Comparison of ENCODE assay signal across 31 cellular contexts in genomic region chr5:169356811-169357210, GRCh38.
"Had no signal": no experiment of that assay in that cellular context is flagged by ENCODE, and none has a peak within 500 bp of the region (broad histone marks: within the 10 kb centered on the region; RNA-seq: fewer than 3 reads in every experiment).

No MANE protein-coding gene starts in this region.

- FAIRE-seq: islet of Langerhans, urothelium cell line had no signal

- H3K9ac ChIP-seq: neural progenitor cell had no signal

- H2AFZ ChIP-seq: neural progenitor cell had no signal

- H3K36me3 ChIP-seq: lower lobe of right lung, neural progenitor cell, ovary, prostate gland, stomach, thyroid gland, transverse colon, upper lobe of right lung had no signal

- H3K4me2 ChIP-seq: neural progenitor cell had no signal

- H3K4me3 ChIP-seq: lower lobe of right lung, neural progenitor cell, ovary, prostate gland, skin epidermis, stomach, testis, thyroid gland, transverse colon, upper lobe of right lung had no signal

- H3K4me1 ChIP-seq: lower lobe of right lung, neural progenitor cell, prostate gland, stomach, testis, thyroid gland, transverse colon, upper lobe of right lung had no signal

- H3K27me3 ChIP-seq: neural progenitor cell, ovary, testis, thyroid gland, transverse colon, upper lobe of right lung had no signal

- ATAC-seq: left cardiac atrium; left lobe of liver; left ventricle myocardium superior; lower lobe of right lung; natural killer cell; right cardiac atrium; sciatic nerve; stimulated activated naive B cell treated with anti-CD40 and anti-IgM and Interleukin-4, amounts not matched to agents 10 μg/mL and 1 μg/mL and 100 μg/mL, for 72 hours; stimulated activated naive CD8-positive, alpha-beta T cell treated with anti-CD3 and anti-CD28 coated beads, Interleukin-15, Interleukin-2, amounts not matched to agents 100 U/mL and 50 U/mL, for 24 hours; upper lobe of right lung had no signal

- H3K9me3 ChIP-seq: lower lobe of right lung, ovary, prostate gland, stomach, testis, thyroid gland, transverse colon, upper lobe of right lung had no signal

- H3K27ac ChIP-seq: lower lobe of right lung, neural progenitor cell, ovary, prostate gland, skin epidermis, stomach, testis, thyroid gland, transverse colon, upper lobe of right lung had no signal

- DNase-seq: hypothalamus; immature natural killer cell; kidney glomerular epithelial cell; left cardiac atrium; left ventricle myocardium superior; lower lobe of right lung; mesendoderm; naive B cell; natural killer cell; nephron progenitor cell; ovary; retina; right cardiac atrium; stimulated activated CD4-positive, alpha-beta T cell treated with anti-CD3 and anti-CD28 coated beads, Interleukin-12 subunit alpha, Interleukin-12 subunit beta, amount 100 ng/mL, for 4 hours; stimulated activated CD4-positive, alpha-beta T cell treated with anti-CD3 and anti-CD28 coated beads, Interleukin-15, amount 100 ng/mL, for 24 hours; stimulated activated CD4-positive, alpha-beta T cell treated with anti-CD3 and anti-CD28 coated beads, Interleukin-2, amount 100 ng/mL, for 24 hours; stimulated activated CD4-positive, alpha-beta T cell treated with anti-CD3 and anti-CD28 coated beads, Interleukin-4, amount 100 ng/mL, for 1 hour; stimulated activated naive B cell treated with anti-CD40 and anti-IgM and Interleukin-4, amounts not matched to agents 10 μg/mL and 1 μg/mL and 100 μg/mL, for 72 hours; stimulated activated naive CD8-positive, alpha-beta T cell treated with anti-CD3 and anti-CD28 coated beads, Interleukin-15, Interleukin-2, amounts not matched to agents 100 U/mL and 50 U/mL, for 24 hours; stomach; testis; thyroid gland; transverse colon; upper lobe of right lung had no signal
